Comparison of ENCODE assay signal across 8 cellular contexts in genomic region chr11:20609727-20610707, GRCh38. TPM values are rescaled to one million over a fixed set of nuclear protein-coding genes. Genes with fewer than 3 reads are reported as not detected.
A peak's percentile ranks its signal among the peaks of the same experiment; 100 is the strongest.
DNase-seq lines count a peak whose midpoint lies in the region; ATAC-seq and TF ChIP-seq lines count a peak whose summit lies in the region.

No MANE protein-coding gene starts in this region.

- H3K4me3 ChIP-seq in BE2C (ENCODE audit: low read depth, low read length), result peak overlapping the region; percentile 13; the same call in 1 of the 2 replicates

- no peaks in the 10 kb centered on the region for H3K9me3 ChIP-seq in BE2C

- ATAC-seq in GM19035 (IDR thresholded peaks at IDR 0.05; ENCODE audit: unreplicated experiment), result peak; percentile 98
- peak; percentile 97 for ATAC-seq in HG03159 (IDR thresholded peaks at IDR 0.05; ENCODE audit: unreplicated experiment)
- ATAC-seq in left lobe of liver, result peak; percentile 99

- H3K36me3 ChIP-seq in BE2C, result no peaks in the 10 kb centered on the region

- DNase-seq in BE2C, result peak; percentile 85
- peak; percentile 90 for DNase-seq in NCI-H2196 (lab: John Stamatoyannopoulos, UW; ENCODE audit: unreplicated experiment)
- DNase-seq in activated CD4-positive, CD25-positive, alpha-beta regulatory T cell treated with anti-CD3 and anti-CD28 coated beads, Interleukin-2, amount 50 U/mL, for 16 hours (ENCODE audit: low read depth, low spot score), result peak; percentile 10
- peak; percentile 71 for DNase-seq in cerebellar cortex (ENCODE audit: low spot score)
- DNase-seq in left lobe of liver (ENCODE audit: low spot score), result peak; percentile 75
- peak in 2 of 3 experiments; percentile 30 to 63 for DNase-seq in stimulated activated CD4-positive, alpha-beta T cell treated with anti-CD3 and anti-CD28 coated beads, TNF-alpha, amount 100 ng/mL, for 24 hours (ENCODE audit: low read depth in 3 of 3)

- peak; percentile 75 for TF ChIP-seq CTCF in BE2C (IDR thresholded peaks at IDR 0.05; ENCODE audit: low read depth, low read length)

- no peaks in the 10 kb centered on the region for H3K4me1 ChIP-seq in BE2C

- H3K27me3 ChIP-seq in BE2C, result no peaks in the 10 kb centered on the region

RNA-seq across cellular contexts. Expression of gene SLC6A5, which starts 10.6 kb away (rescaled TPM):
- 0.23 TPM for polyA plus RNA-seq in BE2C (2012; ENCODE audit: insufficient read depth, insufficient read length, low read depth)
- not detected for total RNA-seq in left lobe of liver

RNA-seq across cellular contexts. Expression of gene NELL1, which starts 59.4 kb away (rescaled TPM):
- polyA plus RNA-seq in BE2C (2012; ENCODE audit: insufficient read depth, insufficient read length, low read depth), result 17.8 TPM
- not detected for total RNA-seq in left lobe of liver

Comparison
In these comparisons a context has a peak if more than half of its experiments do, and no peak if none do; other contexts are left out.
1. Peak in every context shown above with its lines: DNase-seq, ATAC-seq and H3K4me3 ChIP-seq.
2. DNase-seq: peak in every context shown above with its lines; median percentile 90 in NCI-H2196; 85 in BE2C; 75 in left lobe of liver; 71 in cerebellar cortex; 46 in stimulated activated CD4-positive, alpha-beta T cell treated with anti-CD3 and anti-CD28 coated beads, TNF-alpha, amount 100 ng/mL, for 24 hours; 10 in activated CD4-positive, CD25-positive, alpha-beta regulatory T cell treated with anti-CD3 and anti-CD28 coated beads, Interleukin-2, amount 50 U/mL, for 16 hours.